In the genomic region with DNA sequence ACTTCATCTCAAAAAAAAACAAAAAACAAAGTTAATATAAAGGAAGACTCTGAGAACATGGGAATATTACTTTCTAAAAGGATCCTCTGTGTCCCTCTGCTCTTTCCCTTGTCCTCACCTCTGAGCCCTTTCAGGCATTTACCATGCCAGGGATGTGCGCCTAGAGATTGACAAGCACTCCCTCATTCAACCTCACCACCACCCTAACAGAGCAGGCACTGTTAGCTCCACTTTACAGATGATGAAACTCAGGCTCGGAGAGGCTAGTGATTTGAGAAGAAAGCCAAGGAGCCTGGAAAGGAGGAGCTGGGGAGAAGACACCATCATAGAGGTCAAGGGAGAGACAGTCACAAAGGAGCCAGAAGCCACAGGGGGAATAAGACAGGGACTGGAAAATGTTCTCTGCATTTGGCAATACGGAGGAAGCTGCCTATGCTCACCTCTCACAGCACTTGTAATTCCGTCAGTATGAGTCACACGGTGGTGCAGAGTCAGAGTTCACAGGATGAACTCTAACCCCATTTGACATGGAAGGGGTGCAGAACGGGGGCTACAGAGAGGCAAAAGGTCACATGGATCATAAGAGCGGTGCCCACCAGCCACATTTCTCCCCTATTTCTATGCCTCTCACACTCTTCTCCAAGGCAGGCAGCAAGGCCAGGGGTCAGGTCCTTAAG, we compare ENCODE assay signal across 2 cellular contexts.
TF ChIP-seq lines count a peak whose summit lies in the region.

No MANE protein-coding gene starts in this region.

TF ChIP-seq in HCT116, 20 proteins besides CTCF, POLR2A, EP300 and RAD21:
- TF ChIP-seq, protein P1, sequence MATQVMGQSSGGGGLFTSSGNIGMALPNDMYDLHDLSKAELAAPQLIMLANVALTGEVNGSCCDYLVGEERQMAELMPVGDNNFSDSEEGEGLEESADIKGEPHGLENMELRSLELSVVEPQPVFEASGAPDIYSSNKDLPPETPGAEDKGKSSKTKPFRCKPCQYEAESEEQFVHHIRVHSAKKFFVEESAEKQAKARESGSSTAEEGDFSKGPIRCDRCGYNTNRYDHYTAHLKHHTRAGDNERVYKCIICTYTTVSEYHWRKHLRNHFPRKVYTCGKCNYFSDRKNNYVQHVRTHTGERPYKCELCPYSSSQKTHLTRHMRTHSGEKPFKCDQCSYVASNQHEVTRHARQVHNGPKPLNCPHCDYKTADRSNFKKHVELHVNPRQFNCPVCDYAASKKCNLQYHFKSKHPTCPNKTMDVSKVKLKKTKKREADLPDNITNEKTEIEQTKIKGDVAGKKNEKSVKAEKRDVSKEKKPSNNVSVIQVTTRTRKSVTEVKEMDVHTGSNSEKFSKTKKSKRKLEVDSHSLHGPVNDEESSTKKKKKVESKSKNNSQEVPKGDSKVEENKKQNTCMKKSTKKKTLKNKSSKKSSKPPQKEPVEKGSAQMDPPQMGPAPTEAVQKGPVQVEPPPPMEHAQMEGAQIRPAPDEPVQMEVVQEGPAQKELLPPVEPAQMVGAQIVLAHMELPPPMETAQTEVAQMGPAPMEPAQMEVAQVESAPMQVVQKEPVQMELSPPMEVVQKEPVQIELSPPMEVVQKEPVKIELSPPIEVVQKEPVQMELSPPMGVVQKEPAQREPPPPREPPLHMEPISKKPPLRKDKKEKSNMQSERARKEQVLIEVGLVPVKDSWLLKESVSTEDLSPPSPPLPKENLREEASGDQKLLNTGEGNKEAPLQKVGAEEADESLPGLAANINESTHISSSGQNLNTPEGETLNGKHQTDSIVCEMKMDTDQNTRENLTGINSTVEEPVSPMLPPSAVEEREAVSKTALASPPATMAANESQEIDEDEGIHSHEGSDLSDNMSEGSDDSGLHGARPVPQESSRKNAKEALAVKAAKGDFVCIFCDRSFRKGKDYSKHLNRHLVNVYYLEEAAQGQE (IDR thresholded peaks at IDR 0.05; ENCODE audit: low read depth) = no peak
- TF ChIP-seq SRF (IDR thresholded peaks at IDR 0.05; ENCODE audit: low read depth) (no peak), EGR1 (IDR thresholded peaks at IDR 0.05; ENCODE audit: low read depth) (no peak), TCF7L2 (IDR thresholded peaks at IDR 0.05; ENCODE audit: borderline replicate concordance, extremely low read depth, insufficient read depth, insufficient read length) (no peak), ELF1 (IDR thresholded peaks at IDR 0.05; ENCODE audit: borderline replicate concordance, low read depth) (no peak)
TF ChIP-seq in HCT116: peak in this region for 0.

TF ChIP-seq in WTC11, 78 proteins besides CTCF, POLR2A, EP300 and RAD21 (continued from another document):
- TF ChIP-seq, protein P2, sequence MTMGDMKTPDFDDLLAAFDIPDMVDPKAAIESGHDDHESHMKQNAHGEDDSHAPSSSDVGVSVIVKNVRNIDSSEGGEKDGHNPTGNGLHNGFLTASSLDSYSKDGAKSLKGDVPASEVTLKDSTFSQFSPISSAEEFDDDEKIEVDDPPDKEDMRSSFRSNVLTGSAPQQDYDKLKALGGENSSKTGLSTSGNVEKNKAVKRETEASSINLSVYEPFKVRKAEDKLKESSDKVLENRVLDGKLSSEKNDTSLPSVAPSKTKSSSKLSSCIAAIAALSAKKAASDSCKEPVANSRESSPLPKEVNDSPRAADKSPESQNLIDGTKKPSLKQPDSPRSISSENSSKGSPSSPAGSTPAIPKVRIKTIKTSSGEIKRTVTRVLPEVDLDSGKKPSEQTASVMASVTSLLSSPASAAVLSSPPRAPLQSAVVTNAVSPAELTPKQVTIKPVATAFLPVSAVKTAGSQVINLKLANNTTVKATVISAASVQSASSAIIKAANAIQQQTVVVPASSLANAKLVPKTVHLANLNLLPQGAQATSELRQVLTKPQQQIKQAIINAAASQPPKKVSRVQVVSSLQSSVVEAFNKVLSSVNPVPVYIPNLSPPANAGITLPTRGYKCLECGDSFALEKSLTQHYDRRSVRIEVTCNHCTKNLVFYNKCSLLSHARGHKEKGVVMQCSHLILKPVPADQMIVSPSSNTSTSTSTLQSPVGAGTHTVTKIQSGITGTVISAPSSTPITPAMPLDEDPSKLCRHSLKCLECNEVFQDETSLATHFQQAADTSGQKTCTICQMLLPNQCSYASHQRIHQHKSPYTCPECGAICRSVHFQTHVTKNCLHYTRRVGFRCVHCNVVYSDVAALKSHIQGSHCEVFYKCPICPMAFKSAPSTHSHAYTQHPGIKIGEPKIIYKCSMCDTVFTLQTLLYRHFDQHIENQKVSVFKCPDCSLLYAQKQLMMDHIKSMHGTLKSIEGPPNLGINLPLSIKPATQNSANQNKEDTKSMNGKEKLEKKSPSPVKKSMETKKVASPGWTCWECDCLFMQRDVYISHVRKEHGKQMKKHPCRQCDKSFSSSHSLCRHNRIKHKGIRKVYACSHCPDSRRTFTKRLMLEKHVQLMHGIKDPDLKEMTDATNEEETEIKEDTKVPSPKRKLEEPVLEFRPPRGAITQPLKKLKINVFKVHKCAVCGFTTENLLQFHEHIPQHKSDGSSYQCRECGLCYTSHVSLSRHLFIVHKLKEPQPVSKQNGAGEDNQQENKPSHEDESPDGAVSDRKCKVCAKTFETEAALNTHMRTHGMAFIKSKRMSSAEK (CRISPR knock-in tag; IDR thresholded peaks at IDR 0.05; ENCODE audit: borderline replicate concordance) = no peak
